Comparison of ENCODE assay signal across 8 cellular contexts in the genomic region with DNA sequence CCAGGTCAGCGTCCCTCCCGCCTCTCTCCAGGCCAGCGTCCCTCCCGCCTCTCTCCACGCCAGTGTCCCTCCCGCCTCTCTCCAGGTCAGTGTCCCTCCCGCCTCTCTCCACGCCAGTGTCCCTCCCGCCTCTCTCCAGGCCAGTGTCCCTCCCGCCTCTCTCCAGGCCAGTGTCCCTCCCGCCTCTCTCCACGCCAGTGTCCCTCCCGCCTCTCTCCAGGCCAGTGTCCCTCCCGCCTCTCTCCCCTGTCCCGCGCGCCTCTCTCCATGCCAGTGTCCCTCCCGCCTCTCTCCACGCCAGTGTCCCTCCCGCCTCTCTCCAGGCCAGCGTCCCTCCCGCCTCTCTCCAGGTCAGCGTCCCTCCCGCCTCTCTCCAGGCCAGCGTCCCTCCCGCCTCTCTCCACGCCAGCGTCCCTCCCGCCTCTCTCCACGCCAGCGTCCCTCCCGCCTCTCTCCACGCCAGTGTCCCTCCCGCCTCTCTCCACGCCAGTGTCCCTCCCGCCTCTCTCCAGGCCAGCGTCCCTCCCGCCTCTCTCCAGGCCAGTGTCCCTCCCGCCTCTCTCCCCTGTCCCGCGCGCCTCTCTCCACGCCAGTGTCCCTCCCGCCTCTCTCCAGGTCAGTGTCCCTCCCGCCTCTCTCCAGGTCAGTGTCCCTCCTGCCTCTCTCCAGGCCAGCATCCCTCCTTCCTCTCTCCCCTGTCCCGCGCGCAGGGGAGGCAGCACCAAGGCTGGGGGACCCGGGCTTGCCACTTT. TPM values are rescaled to one million over a fixed set of nuclear protein-coding genes. Genes with fewer than 3 reads are reported as not detected.
DNase-seq lines count a peak whose midpoint lies in the region; ATAC-seq and TF ChIP-seq lines count a peak whose summit lies in the region.
"Not testable (repeated sequence)": the region's sequence is repeated elsewhere in the genome, so short reads cannot be mapped to it uniquely, and the experiment has no call there.

No MANE protein-coding gene starts in this region.

- not testable (repeated sequence) for TF ChIP-seq CTCF in cardiac fibroblast (IDR thresholded peaks at IDR 0.05; ENCODE audit: low read depth, low read length); fibroblast of the aortic adventitia (IDR thresholded peaks at IDR 0.05; ENCODE audit: insufficient read depth, low read length); nephron (IDR thresholded peaks at IDR 0.05; ENCODE audit: unreplicated experiment in 3 of 3)

- H3K27me3 Mint-ChIP-seq in T-helper 17 cell (peaks cover 37% of the 10 kb centered on the region), nephron (ENCODE audit: low read depth) (peaks cover 50% of the 10 kb centered on the region)

- WGBS in urinary bladder, result 3% methylated on average over 41 of the region's 49 CpGs

- H3K27me3 ChIP-seq in skeletal muscle tissue (ENCODE audit: control insufficient read depth in 3 of 3, insufficient read depth in 3 of 3, low read length in 3 of 3), result peaks cover 4 to 33% (median 22%) of the 10 kb centered on the region in 3 donors

- not testable (repeated sequence) for H3K36me3 ChIP-seq in ES-I3 (ENCODE audit: insufficient read depth, low read length); skeletal muscle tissue (ENCODE audit: control insufficient read depth in 3 of 3, insufficient read depth in 3 of 3, low read length in 3 of 3); urinary bladder (ENCODE audit: insufficient read depth)

- not testable (repeated sequence) for H3K9me3 ChIP-seq in ES-I3 (ENCODE audit: control insufficient read depth, insufficient read depth, low read length); T-helper 17 cell (ENCODE audit: control insufficient read depth, low read length, poor library complexity, severe bottlenecking); iPS-18c (ENCODE audit: control insufficient read depth, insufficient read depth, low read length); skeletal muscle tissue (ENCODE audit: control insufficient read depth in 3 of 3, low read length in 3 of 3)

- not testable (repeated sequence) for H3K9me3 Mint-ChIP-seq in nephron

- H3K9ac ChIP-seq in ES-I3 (ENCODE audit: low read depth, low read length), result peak overlapping the region; percentile 50; the same call in 1 of the 2 replicates
- peak overlapping the region in 1 of 3 donors; percentile 50 for H3K9ac ChIP-seq in skeletal muscle tissue (ENCODE audit: low read depth in 1 of 3, low read length in 3 of 3)

- not testable (repeated sequence) for DNase-seq in T-helper 17 cell; cardiac fibroblast (ENCODE audit: low read depth in 2 of 2); fibroblast of the aortic adventitia (ENCODE audit: low read depth)

- not testable (repeated sequence) for H3K27ac ChIP-seq in skeletal muscle tissue (ENCODE audit: low read depth, low read length); urinary bladder (ENCODE audit: low read depth)

- not testable (repeated sequence) for ATAC-seq in T-helper 17 cell

- H3K36me3 Mint-ChIP-seq in T-helper 17 cell (ENCODE audit: low read depth); nephron (ENCODE audit: low read depth): not testable (repeated sequence)

- H3K4me3 ChIP-seq in cardiac fibroblast (replicated peaks in 1 of 2; ENCODE audit: low read depth in 2 of 2, low read length in 2 of 2) (peak overlapping the region; percentile 15 to 42), fibroblast of the aortic adventitia (ENCODE audit: low read depth, low read length) (peak overlapping the region; percentile 31), iPS-18c (ENCODE audit: insufficient read depth, low read depth, low read length) (peak overlapping the region; percentile 39), skeletal muscle tissue (ENCODE audit: low read length in 3 of 3) (peak overlapping the region in 2 of 3 donors; percentile 13 to 36), urinary bladder (ENCODE audit: low read depth, low read length) (peak overlapping the region; percentile 1)

- peaks cover 11% of the 10 kb centered on the region for H3K4me1 Mint-ChIP-seq in T-helper 17 cell
- H3K4me1 Mint-ChIP-seq in nephron, result not testable (repeated sequence)

- not testable (repeated sequence) for H3K4me1 ChIP-seq in ES-I3 (ENCODE audit: insufficient read depth, low read length); skeletal muscle tissue (ENCODE audit: control insufficient read depth in 3 of 3, insufficient read depth in 3 of 3, low read length in 3 of 3); urinary bladder (ENCODE audit: insufficient read depth)

- peak overlapping the region; percentile 49 for H3K4me3 Mint-ChIP-seq in T-helper 17 cell
- H3K4me3 Mint-ChIP-seq in nephron, result peak overlapping the region; percentile 79 to 84 (median 83)

- not testable (repeated sequence) for H3K27ac Mint-ChIP-seq in T-helper 17 cell, nephron

RNA-seq across cellular contexts. Expression of gene FBLN7, which starts 1.7 kb away (rescaled TPM):
- total RNA-seq in T-helper 17 cell (10 to 100 TPM; 17.2 to 21.7 TPM), fibroblast of the aortic adventitia (ENCODE audit: low replicate concordance) (3.2 and 7.8 TPM in 2 replicates), skeletal muscle tissue (9.9 TPM), urinary bladder (4.4 TPM)
- polyA plus RNA-seq in urinary bladder, result 5.0 TPM
